Comparison of ENCODE assay signal across 15 cellular contexts in genomic region chr3:127183931-127184869, GRCh38. TPM values are rescaled to one million over a fixed set of nuclear protein-coding genes. Genes with fewer than 3 reads are reported as not detected.
"Had no signal": no experiment of that assay in that cellular context is flagged by ENCODE, and none has a peak within 500 bp of the region (broad histone marks: within the 10 kb centered on the region; RNA-seq: fewer than 3 reads in every experiment).

No MANE protein-coding gene starts in this region.

- H3K79me2 ChIP-seq: hepatocyte had no signal

- H3K4me2 ChIP-seq: hepatocyte had no signal

- H3K4me3 ChIP-seq: dorsolateral prefrontal cortex, hepatocyte, SK-N-MC had no signal

- H3K27me3 ChIP-seq: dorsolateral prefrontal cortex, hepatocyte had no signal

- H3K27ac Mint-ChIP-seq: activated CD4-positive, alpha-beta T cell treated with anti-CD3 and anti-CD28 coated beads, Interleukin-2, amount 10 ng/mL, durations not matched to agents 7 days and 5 days; activated naive CD8-positive, alpha-beta T cell treated with anti-CD3 and anti-CD28 coated beads for 36 hours; memory B cell; T-cell had no signal

- H2AFZ ChIP-seq: hepatocyte had no signal

- H3K36me3 Mint-ChIP-seq: activated naive CD8-positive, alpha-beta T cell treated with anti-CD3 and anti-CD28 coated beads for 36 hours; memory B cell; naive thymus-derived CD8-positive, alpha-beta T cell; T-cell had no signal

- H3K4me1 Mint-ChIP-seq: activated CD4-positive, alpha-beta T cell treated with anti-CD3 and anti-CD28 coated beads, Interleukin-2, amount 10 ng/mL, durations not matched to agents 7 days and 5 days; activated naive CD8-positive, alpha-beta T cell treated with anti-CD3 and anti-CD28 coated beads for 36 hours; memory B cell; naive thymus-derived CD8-positive, alpha-beta T cell; T-cell had no signal

- H3K9me3 Mint-ChIP-seq: activated CD4-positive, alpha-beta T cell treated with anti-CD3 and anti-CD28 coated beads, Interleukin-2, amount 10 ng/mL, durations not matched to agents 7 days and 5 days had no signal

- H3K4me3 Mint-ChIP-seq: activated CD4-positive, alpha-beta T cell treated with anti-CD3 and anti-CD28 coated beads, Interleukin-2, amount 10 ng/mL, durations not matched to agents 7 days and 5 days; activated naive CD8-positive, alpha-beta T cell treated with anti-CD3 and anti-CD28 coated beads for 36 hours; memory B cell; naive thymus-derived CD8-positive, alpha-beta T cell; T-cell had no signal

- ATAC-seq: naive thymus-derived CD8-positive, alpha-beta T cell; sciatic nerve; T-cell had no signal

- H3K27me3 Mint-ChIP-seq: T-cell had no signal

- H3K27ac ChIP-seq: dorsolateral prefrontal cortex, hepatocyte, SK-N-MC had no signal

- DNase-seq: activated CD4-positive, alpha-beta T cell treated with anti-CD3 and anti-CD28 coated beads, Interleukin-2, amount 10 ng/mL, durations not matched to agents 7 days and 5 days; activated naive CD4-positive, alpha-beta T cell; activated naive CD8-positive, alpha-beta T cell treated with anti-CD3 and anti-CD28 coated beads for 36 hours; amniotic stem cell; foreskin fibroblast; naive thymus-derived CD8-positive, alpha-beta T cell; stimulated activated CD8-positive, alpha-beta memory T cell treated with anti-CD3 and anti-CD28 coated beads, Interleukin-4, amount 100 ng/mL, for 48 hours; stimulated activated naive CD4-positive, alpha-beta T cell had no signal

RNA-seq across cellular contexts. Expression of gene PRR23E, which starts 8.7 kb away (rescaled TPM):
- total RNA-seq: activated CD4-positive, alpha-beta T cell treated with anti-CD3 and anti-CD28 coated beads, Interleukin-2, amount 10 ng/mL, durations not matched to agents 7 days and 5 days; activated naive CD8-positive, alpha-beta T cell treated with anti-CD3 and anti-CD28 coated beads for 36 hours; dorsolateral prefrontal cortex; hepatocyte; naive thymus-derived CD8-positive, alpha-beta T cell; sciatic nerve; T-cell had no signal
- polyA plus RNA-seq: hepatocyte; naive thymus-derived CD8-positive, alpha-beta T cell; thymus had no signal
